In genomic region chr6:108689279-108690161, GRCh38 we compare ENCODE assay signal across 10 cellular contexts.
DNase-seq lines count a peak whose midpoint lies in the region; ATAC-seq and TF ChIP-seq lines count a peak whose summit lies in the region.
"Had no signal": no experiment of that assay in that cellular context is flagged by ENCODE, and none has a peak within 500 bp of the region (broad histone marks: within the 10 kb centered on the region; RNA-seq: fewer than 3 reads in every experiment).

No MANE protein-coding gene starts in this region.

- DNase-seq in GM04504 (ENCODE audit: low read depth) (peak; percentile 29), SKM-1 (lab: John Stamatoyannopoulos, UW; ENCODE audit: unreplicated experiment) (peak; percentile 93), Right ventricle myocardium superior (peak; percentile 93), gastrocnemius medialis (peak; percentile 91 to 98)
- no peak for DNase-seq in stimulated activated CD4-positive, alpha-beta T cell treated with anti-CD3 and anti-CD28 coated beads, Interleukin-12 subunit alpha, Interleukin-12 subunit beta, amount 100 ng/mL, for 4 hours
- DNase-seq: activated naive CD8-positive, alpha-beta T cell treated with anti-CD3 and anti-CD28 coated beads, Interleukin-2, amount 10 ng/mL, durations not matched to agents 7 days and 5 days; NCI-H2107 had no signal

- ATAC-seq in Right ventricle myocardium superior (ENCODE audit: poor library complexity) (peak; percentile 94), gastrocnemius medialis (peak; percentile 81 to 84), HG03135 (IDR thresholded peaks at IDR 0.05; ENCODE audit: unreplicated experiment) (no peak), HG03175 (IDR thresholded peaks at IDR 0.05; ENCODE audit: unreplicated experiment) (no peak), GM21576 (IDR thresholded peaks at IDR 0.05; ENCODE audit: unreplicated experiment) (no peak)

- no peaks in the 10 kb centered on the region for H3K9me3 ChIP-seq in gastrocnemius medialis

- H3K4me1 ChIP-seq in gastrocnemius medialis = peaks cover 59 to 61% of the 10 kb centered on the region in 2 donors

- intact Hi-C loops in Right ventricle myocardium superior (cut with DNase I) (no loop called here), gastrocnemius medialis (cut with DNase I; ENCODE audit: low total_unique reads) (loop anchor here (2.0 kb wide), 2 partner anchors 35 to 131 kb away; no protein-coding TSS in a partner anchor)

- H3K27ac ChIP-seq in gastrocnemius medialis = peak overlapping the region; percentile 80 to 97 (median 94)

- H3K36me3 ChIP-seq in gastrocnemius medialis = peaks cover 0 to 8% of the 10 kb centered on the region in 2 donors

- in situ Hi-C loops in gastrocnemius medialis (cut with MboI; ENCODE audit: low sequenced_read_pairs in 4 of 4) = no loop called here

- H3K27me3 ChIP-seq in gastrocnemius medialis = no peaks in the 10 kb centered on the region

- no peak for TF ChIP-seq CTCF in gastrocnemius medialis (IDR thresholded peaks at IDR 0.05 in 4 of 5, conservative IDR thresholded peaks at IDR 0.05 in 1 of 5)

- TF ChIP-seq POLR2A in gastrocnemius medialis (IDR thresholded peaks at IDR 0.05) = peak in 1 of 2 donors; percentile 20

- H3K4me3 ChIP-seq in gastrocnemius medialis = peak overlapping the region in 1 of 4 donors; percentile 1

Comparison
In these comparisons a context has a peak if more than half of its experiments do, and no peak if none do; other contexts are left out.
1. ATAC-seq: peak in Right ventricle myocardium superior (single experiment) and gastrocnemius medialis (2 of 2); none in HG03135 (single experiment), HG03175 (single experiment) and GM21576 (single experiment).